In genomic region chr2:3519255-3520190, GRCh38 we compare ENCODE assay signal across 8 cellular contexts. TPM values are rescaled to one million over a fixed set of nuclear protein-coding genes. Genes with fewer than 3 reads are reported as not detected.
DNase-seq lines count a peak whose midpoint lies in the region; ATAC-seq and TF ChIP-seq lines count a peak whose summit lies in the region.

Gene ADI1 (minus strand): TSS chr2:3519531. CDS start chr2:3519487, 44 bp downstream.

- intact Hi-C loops in T-helper 2 cell treated with Interferon-gamma antibody and Interleukin-4, amounts not matched to agents 100 ng/mL and 5 ng/mL, for 36 hours (cut with micrococcal nuclease): loop anchor here (1.0 to 10.0 kb wide), 5 partner anchors 39 to 905 kb away; partner anchors contain the start of genes EIPR1, RNASEH1 and RPS7
- intact Hi-C loops in sciatic nerve (cut with DNase I): no loop called here

- H3K4me3 ChIP-seq in astrocyte of the cerebellum (ENCODE audit: low read depth, low read length): peak within 1 kb of the TSS; percentile 72

- DNase-seq in NCI-H1092 treated with DMSO at 0.1 percent for 48 hours (lab: John Stamatoyannopoulos, UW) (peak; percentile 51), astrocyte of the cerebellum (ENCODE audit: low read depth) (peak; percentile 12), hippocampal formation (lab: John Stamatoyannopoulos, UW) (peak; percentile 37 to 73), sciatic nerve (ENCODE audit: low spot score) (peak; percentile 91), NCI-H2107 (lab: John Stamatoyannopoulos, UW) (no peak)

- in situ Hi-C loops in astrocyte of the cerebellum (cut with HindIII; ENCODE audit: low sequenced_read_pairs): no loop called here

- peak; percentile 47 for ATAC-seq in GM18499 (IDR thresholded peaks at IDR 0.05; ENCODE audit: insufficient read depth, unreplicated experiment)
- ATAC-seq in HG02642 (IDR thresholded peaks at IDR 0.05; ENCODE audit: poor library complexity, unreplicated experiment): peak; percentile 72
- peak; percentile 73 for ATAC-seq in sciatic nerve

- TF ChIP-seq CTCF in astrocyte of the cerebellum (IDR thresholded peaks at IDR 0.05; ENCODE audit: low read depth, low read length, missing control alignments): no peak

RNA-seq across cellular contexts. Expression of gene ADI1, which starts in this region (rescaled TPM):
- 41.5 and 41.6 TPM in 2 replicates for total RNA-seq in T-helper 2 cell treated with Interferon-gamma antibody and Interleukin-4, amounts not matched to agents 100 ng/mL and 5 ng/mL, for 36 hours
- total RNA-seq in sciatic nerve: 52.9 TPM
